In the genomic region with DNA sequence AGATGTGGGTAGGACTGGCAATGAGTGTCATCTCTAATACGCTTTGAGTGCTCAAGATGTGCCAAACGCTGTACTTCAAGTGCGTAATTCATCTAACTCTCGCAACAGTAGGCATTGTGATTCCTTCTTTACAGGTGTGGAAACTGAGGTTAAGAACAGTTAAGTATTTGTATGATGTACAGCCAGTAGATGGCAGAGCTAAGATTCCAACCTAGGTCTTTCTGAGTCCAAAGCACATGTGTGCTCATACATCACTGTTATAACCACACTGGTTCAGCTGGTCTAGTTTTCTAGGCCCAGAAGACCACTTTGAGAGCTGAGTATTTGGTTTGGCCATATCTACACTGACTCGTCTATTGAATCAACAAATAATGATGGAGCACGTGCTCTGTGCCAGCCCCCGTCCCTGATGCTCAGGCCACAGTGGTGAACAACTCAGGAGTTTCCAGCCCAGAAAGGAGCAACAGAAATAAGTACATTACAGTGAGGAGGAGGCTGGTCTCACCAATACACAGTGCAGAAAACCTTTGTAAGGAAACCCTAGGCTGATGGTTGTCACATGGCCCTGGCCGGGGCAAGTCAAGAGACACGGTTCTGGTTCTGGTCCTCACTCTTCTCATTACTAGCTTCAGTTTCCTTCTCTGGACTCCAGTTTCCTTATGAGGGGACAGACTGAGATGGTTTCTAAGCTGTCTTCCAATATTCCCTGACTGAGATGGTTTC, we compare ENCODE assay signal across 1 cellular context.
TF ChIP-seq lines count a peak whose summit lies in the region.

No MANE protein-coding gene starts in this region.

TF ChIP-seq in GM23338, 12 proteins besides CTCF, POLR2A, EP300 and RAD21 (continued from another document):
- TF ChIP-seq, protein P1, sequence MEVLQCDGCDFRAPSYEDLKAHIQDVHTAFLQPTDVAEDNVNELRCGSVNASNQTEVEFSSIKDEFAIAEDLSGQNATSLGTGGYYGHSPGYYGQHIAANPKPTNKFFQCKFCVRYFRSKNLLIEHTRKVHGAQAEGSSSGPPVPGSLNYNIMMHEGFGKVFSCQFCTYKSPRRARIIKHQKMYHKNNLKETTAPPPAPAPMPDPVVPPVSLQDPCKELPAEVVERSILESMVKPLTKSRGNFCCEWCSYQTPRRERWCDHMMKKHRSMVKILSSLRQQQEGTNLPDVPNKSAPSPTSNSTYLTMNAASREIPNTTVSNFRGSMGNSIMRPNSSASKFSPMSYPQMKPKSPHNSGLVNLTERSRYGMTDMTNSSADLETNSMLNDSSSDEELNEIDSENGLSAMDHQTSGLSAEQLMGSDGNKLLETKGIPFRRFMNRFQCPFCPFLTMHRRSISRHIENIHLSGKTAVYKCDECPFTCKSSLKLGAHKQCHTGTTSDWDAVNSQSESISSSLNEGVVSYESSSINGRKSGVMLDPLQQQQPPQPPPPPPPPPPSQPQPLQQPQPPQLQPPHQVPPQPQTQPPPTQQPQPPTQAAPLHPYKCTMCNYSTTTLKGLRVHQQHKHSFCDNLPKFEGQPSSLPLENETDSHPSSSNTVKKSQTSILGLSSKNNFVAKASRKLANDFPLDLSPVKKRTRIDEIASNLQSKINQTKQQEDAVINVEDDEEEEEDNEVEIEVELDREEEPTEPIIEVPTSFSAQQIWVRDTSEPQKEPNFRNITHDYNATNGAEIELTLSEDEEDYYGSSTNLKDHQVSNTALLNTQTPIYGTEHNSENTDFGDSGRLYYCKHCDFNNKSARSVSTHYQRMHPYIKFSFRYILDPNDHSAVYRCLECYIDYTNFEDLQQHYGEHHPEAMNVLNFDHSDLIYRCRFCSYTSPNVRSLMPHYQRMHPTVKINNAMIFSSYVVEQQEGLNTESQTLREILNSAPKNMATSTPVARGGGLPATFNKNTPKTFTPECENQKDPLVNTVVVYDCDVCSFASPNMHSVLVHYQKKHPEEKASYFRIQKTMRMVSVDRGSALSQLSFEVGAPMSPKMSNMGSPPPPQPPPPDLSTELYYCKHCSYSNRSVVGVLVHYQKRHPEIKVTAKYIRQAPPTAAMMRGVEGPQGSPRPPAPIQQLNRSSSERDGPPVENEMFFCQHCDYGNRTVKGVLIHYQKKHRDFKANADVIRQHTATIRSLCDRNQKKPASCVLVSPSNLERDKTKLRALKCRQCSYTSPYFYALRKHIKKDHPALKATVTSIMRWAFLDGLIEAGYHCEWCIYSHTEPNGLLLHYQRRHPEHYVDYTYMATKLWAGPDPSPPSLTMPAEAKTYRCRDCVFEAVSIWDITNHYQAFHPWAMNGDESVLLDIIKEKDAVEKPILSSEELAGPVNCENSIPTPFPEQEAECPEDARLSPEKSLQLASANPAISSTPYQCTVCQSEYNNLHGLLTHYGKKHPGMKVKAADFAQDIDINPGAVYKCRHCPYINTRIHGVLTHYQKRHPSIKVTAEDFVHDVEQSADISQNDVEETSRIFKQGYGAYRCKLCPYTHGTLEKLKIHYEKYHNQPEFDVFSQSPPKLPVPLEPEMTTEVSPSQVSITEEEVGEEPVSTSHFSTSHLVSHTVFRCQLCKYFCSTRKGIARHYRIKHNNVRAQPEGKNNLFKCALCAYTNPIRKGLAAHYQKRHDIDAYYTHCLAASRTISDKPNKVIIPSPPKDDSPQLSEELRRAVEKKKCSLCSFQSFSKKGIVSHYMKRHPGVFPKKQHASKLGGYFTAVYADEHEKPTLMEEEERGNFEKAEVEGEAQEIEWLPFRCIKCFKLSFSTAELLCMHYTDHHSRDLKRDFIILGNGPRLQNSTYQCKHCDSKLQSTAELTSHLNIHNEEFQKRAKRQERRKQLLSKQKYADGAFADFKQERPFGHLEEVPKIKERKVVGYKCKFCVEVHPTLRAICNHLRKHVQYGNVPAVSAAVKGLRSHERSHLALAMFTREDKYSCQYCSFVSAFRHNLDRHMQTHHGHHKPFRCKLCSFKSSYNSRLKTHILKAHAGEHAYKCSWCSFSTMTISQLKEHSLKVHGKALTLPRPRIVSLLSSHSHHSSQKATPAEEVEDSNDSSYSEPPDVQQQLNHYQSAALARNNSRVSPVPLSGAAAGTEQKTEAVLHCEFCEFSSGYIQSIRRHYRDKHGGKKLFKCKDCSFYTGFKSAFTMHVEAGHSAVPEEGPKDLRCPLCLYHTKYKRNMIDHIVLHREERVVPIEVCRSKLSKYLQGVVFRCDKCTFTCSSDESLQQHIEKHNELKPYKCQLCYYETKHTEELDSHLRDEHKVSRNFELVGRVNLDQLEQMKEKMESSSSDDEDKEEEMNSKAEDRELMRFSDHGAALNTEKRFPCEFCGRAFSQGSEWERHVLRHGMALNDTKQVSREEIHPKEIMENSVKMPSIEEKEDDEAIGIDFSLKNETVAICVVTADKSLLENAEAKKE (CRISPR knock-in tag; IDR thresholded peaks at IDR 0.05) = no peak
- TF ChIP-seq STAT1 (IDR thresholded peaks at IDR 0.05; ENCODE audit: unreplicated experiment) = no peak
- TF ChIP-seq ZNF114 (CRISPR knock-in tag; IDR thresholded peaks at IDR 0.05) = no peak
- TF ChIP-seq EZH2phosphoT487 (IDR thresholded peaks at IDR 0.05; ENCODE audit: unreplicated experiment) = no peak
- no peak for TF ChIP-seq ZNF331 (CRISPR knock-in tag; IDR thresholded peaks at IDR 0.05; ENCODE audit: low read depth)
- TF ChIP-seq, protein P2, sequence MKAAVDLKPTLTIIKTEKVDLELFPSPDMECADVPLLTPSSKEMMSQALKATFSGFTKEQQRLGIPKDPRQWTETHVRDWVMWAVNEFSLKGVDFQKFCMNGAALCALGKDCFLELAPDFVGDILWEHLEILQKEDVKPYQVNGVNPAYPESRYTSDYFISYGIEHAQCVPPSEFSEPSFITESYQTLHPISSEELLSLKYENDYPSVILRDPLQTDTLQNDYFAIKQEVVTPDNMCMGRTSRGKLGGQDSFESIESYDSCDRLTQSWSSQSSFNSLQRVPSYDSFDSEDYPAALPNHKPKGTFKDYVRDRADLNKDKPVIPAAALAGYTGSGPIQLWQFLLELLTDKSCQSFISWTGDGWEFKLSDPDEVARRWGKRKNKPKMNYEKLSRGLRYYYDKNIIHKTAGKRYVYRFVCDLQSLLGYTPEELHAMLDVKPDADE (IDR thresholded peaks at IDR 0.05) = no peak
